29 cellular contexts compared by ENCODE assay signal in genomic region chr2:19871836-19872235, GRCh38.
"Had no signal": no experiment of that assay in that cellular context is flagged by ENCODE, and none has a peak within 500 bp of the region (broad histone marks: within the 10 kb centered on the region; RNA-seq: fewer than 3 reads in every experiment).

No MANE protein-coding gene starts in this region.

- H3K36me3 Mint-ChIP-seq: activated naive CD4-positive, alpha-beta T cell treated with anti-CD3 and anti-CD28 coated beads, Interleukin-2, amount 50 U/mL, for 72 hours had no signal

- H3K9me3 ChIP-seq: MG63, SJCRH30, SK-N-SH had no signal

- ATAC-seq: activated CD8-positive, alpha-beta T cell treated with anti-CD3 and anti-CD28 coated beads, Interleukin-2, amount 10 ng/mL, durations not matched to agents 7 days and 5 days; activated naive CD4-positive, alpha-beta T cell treated with anti-CD3 and anti-CD28 coated beads, Interleukin-2, amount 50 U/mL, for 72 hours; Panc1 had no signal

- H3K9me3 Mint-ChIP-seq: activated naive CD4-positive, alpha-beta T cell treated with anti-CD3 and anti-CD28 coated beads, Interleukin-2, amount 50 U/mL, for 72 hours had no signal

- H3K4me3 ChIP-seq: cardiac muscle cell, MG63, SJCRH30 had no signal

- H3K27ac Mint-ChIP-seq: activated CD8-positive, alpha-beta T cell treated with anti-CD3 and anti-CD28 coated beads, Interleukin-2, amount 10 ng/mL, durations not matched to agents 7 days and 5 days; activated naive CD4-positive, alpha-beta T cell treated with anti-CD3 and anti-CD28 coated beads, Interleukin-2, amount 50 U/mL, for 72 hours had no signal

- H3K9ac ChIP-seq: SK-N-SH had no signal

- H3K36me3 ChIP-seq: brain microvascular endothelial cell, cardiac muscle cell, MG63, SJCRH30, WERI-Rb-1 had no signal

- H3K4me3 Mint-ChIP-seq: activated CD8-positive, alpha-beta T cell treated with anti-CD3 and anti-CD28 coated beads, Interleukin-2, amount 10 ng/mL, durations not matched to agents 7 days and 5 days had no signal

- H3K27me3 ChIP-seq: brain microvascular endothelial cell, MG63, SJCRH30 had no signal

- H3K4me1 ChIP-seq: SJCRH30 had no signal

- H3K27ac ChIP-seq: brain microvascular endothelial cell, cardiac muscle cell, RWPE1, SJCRH30, WERI-Rb-1 had no signal

- DNase-seq: activated CD4-positive, alpha-beta T cell treated with anti-CD3 and anti-CD28 coated beads for 48 hours; activated CD4-positive, alpha-beta T cell treated with anti-CD3 and anti-CD28 coated beads, Interleukin-2, amount 50 U/mL, for 4 hours; activated CD8-positive, alpha-beta memory T cell treated with anti-CD3 and anti-CD28 coated beads, Interleukin-2, amount 50 U/mL, for 48 hours; activated CD8-positive, alpha-beta T cell treated with anti-CD3 and anti-CD28 coated beads, Interleukin-2, amount 10 ng/mL, durations not matched to agents 7 days and 5 days; activated naive CD4-positive, alpha-beta T cell treated with Interleukin-2 at 50 U/mL for 16 hours; activated T-cell treated with anti-CD3 and anti-CD28 coated beads, Interleukin-2, amount 50 U/mL, for 1 hour; brain microvascular endothelial cell; MG63; MV-4-11; NCI-H1092 treated with DMSO at 0.1 percent for 48 hours; NCI-H1417 treated with DMSO at 0.1 percent for 48 hours; NCI-H1694; NCI-H2029; NCI-H2107; NCI-H2171 treated with DMSO at 0.1 percent for 48 hours; NCI-H345; NCI-H510A; NCI-H526 treated with DMSO at 0.1 percent for 48 hours; NCI-H82; OCI-M1; Right ventricle myocardium superior; SJCRH30; SK-N-SH; T-helper 1 cell had no signal
